ENCODE assay signal across 17 cellular contexts in the genomic region with DNA sequence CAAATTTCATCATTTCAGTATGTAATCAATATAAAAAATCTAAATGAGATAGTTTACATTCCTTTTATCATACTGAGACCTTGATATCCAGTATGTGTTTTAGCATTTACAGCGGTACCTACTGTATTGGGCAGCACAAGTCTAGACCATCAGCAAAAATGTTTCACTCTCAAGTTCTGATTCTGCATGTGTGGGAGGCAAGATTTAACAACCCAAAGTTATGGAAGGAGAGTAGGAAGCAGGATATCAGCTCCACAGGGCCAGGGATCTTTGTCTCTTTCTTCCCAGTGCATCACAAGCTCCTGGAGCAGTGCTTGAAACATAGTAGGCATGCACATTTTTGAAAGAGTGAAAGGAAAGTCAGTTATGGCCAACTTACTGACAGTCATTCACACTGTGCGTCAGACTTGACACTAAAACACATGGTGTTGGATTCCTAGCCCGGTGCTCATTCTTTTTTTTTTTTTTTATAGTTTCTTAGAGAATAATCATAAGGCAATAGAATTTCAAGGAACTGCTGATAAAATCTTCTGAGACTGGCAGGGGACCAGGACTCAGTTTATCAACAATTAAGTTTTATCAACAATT. TPM values are rescaled to one million over a fixed set of nuclear protein-coding genes. Genes with fewer than 3 reads are reported as not detected.
DNase-seq lines count a peak whose midpoint lies in the region; ATAC-seq and TF ChIP-seq lines count a peak whose summit lies in the region.
"Had no signal": no experiment of that assay in that cellular context is flagged by ENCODE, and none has a peak within 500 bp of the region (broad histone marks: within the 10 kb centered on the region; RNA-seq: fewer than 3 reads in every experiment).

No MANE protein-coding gene starts in this region.

- H3K4me3 ChIP-seq in right atrium auricular region: no peak overlapping the region
- no peak overlapping the region for H3K4me3 ChIP-seq in coronary artery
- no peak overlapping the region for H3K4me3 ChIP-seq in thyroid gland (replicated peaks in 1 of 3)
- H3K4me3 ChIP-seq: GM12878, tibial artery had no signal

- H3K36me3 ChIP-seq in right atrium auricular region (no peaks in the 10 kb centered on the region), thyroid gland (no peaks in the 10 kb centered on the region)
- H3K36me3 ChIP-seq: brain microvascular endothelial cell, tibial artery had no signal

- peak overlapping the region; percentile 94 to 95 for H3K27ac Mint-ChIP-seq in natural killer cell treated with Interleukin-12 subunit alpha and Interleukin-12 subunit beta and Interleukin-15 and Interleukin-18, amount 100 ng/mL, for 72 hours
- H3K27ac Mint-ChIP-seq in activated naive CD8-positive, alpha-beta T cell treated with anti-CD3 and anti-CD28 coated beads for 36 hours: no peak overlapping the region
- H3K27ac Mint-ChIP-seq: nephron progenitor cell had no signal

- H3K27me3 ChIP-seq in right atrium auricular region (no peaks in the 10 kb centered on the region), thyroid gland (no peaks in the 10 kb centered on the region)
- H3K27me3 ChIP-seq: tibial artery had no signal

- intact Hi-C loops in cardiac septum (cut with DNase I): no loop called here
- intact Hi-C loops in thyroid gland (cut with DNase I): no loop called here

- H3K36me3 Mint-ChIP-seq in natural killer cell treated with Interleukin-12 subunit alpha and Interleukin-12 subunit beta and Interleukin-15 and Interleukin-18, amount 100 ng/mL, for 72 hours: peaks cover 69% of the 10 kb centered on the region
- H3K36me3 Mint-ChIP-seq in activated naive CD8-positive, alpha-beta T cell treated with anti-CD3 and anti-CD28 coated beads for 36 hours: peaks cover 1% of the 10 kb centered on the region

- H3K9me3 ChIP-seq in right atrium auricular region (no peaks in the 10 kb centered on the region), thyroid gland (no peaks in the 10 kb centered on the region)
- H3K9me3 ChIP-seq: tibial artery had no signal

- no peak for DNase-seq in right atrium auricular region (ENCODE audit: low spot score)
- DNase-seq in cardiac septum (ENCODE audit: low spot score): no peak
- DNase-seq in coronary artery (ENCODE audit: low spot score): peak; percentile 21
- DNase-seq in natural killer cell treated with Interleukin-12 subunit alpha and Interleukin-12 subunit beta and Interleukin-15 and Interleukin-18, amount 100 ng/mL, for 72 hours (ENCODE audit: low spot score): no peak
- no peak for DNase-seq in thyroid gland
- no peak for DNase-seq in activated naive CD8-positive, alpha-beta T cell treated with anti-CD3 and anti-CD28 coated beads for 36 hours
- no peak for DNase-seq in NCI-H2196 (lab: John Stamatoyannopoulos, UW; ENCODE audit: unreplicated experiment)
- DNase-seq: activated naive CD4-positive, alpha-beta T cell treated with Interleukin-2 at 50 U/mL for 16 hours; NCI-H1092 treated with DMSO at 0.1 percent for 48 hours; nephron progenitor cell; right cardiac atrium; stimulated activated CD4-positive, alpha-beta T cell treated with anti-CD3 and anti-CD28 coated beads, Interleukin-2, amount 100 ng/mL, for 24 hours; tibial artery had no signal

- no peaks in the 10 kb centered on the region for H3K27me3 Mint-ChIP-seq in natural killer cell treated with Interleukin-12 subunit alpha and Interleukin-12 subunit beta and Interleukin-15 and Interleukin-18, amount 100 ng/mL, for 72 hours
- H3K27me3 Mint-ChIP-seq in activated naive CD8-positive, alpha-beta T cell treated with anti-CD3 and anti-CD28 coated beads for 36 hours: peaks cover 49% of the 10 kb centered on the region

- H3K27ac ChIP-seq in right atrium auricular region (peak overlapping the region; percentile 86 to 89), coronary artery (no peak overlapping the region), thyroid gland (no peak overlapping the region)
- H3K27ac ChIP-seq: brain microvascular endothelial cell, foreskin keratinocyte, tibial artery had no signal

- H3K4me1 ChIP-seq in right atrium auricular region: peaks cover 0 to 82% of the 10 kb centered on the region in 2 donors
- H3K4me1 ChIP-seq in thyroid gland: peaks cover 59 to 65% of the 10 kb centered on the region in 2 donors

- peak overlapping the region; percentile 92 for H3K4me3 Mint-ChIP-seq in natural killer cell treated with Interleukin-12 subunit alpha and Interleukin-12 subunit beta and Interleukin-15 and Interleukin-18, amount 100 ng/mL, for 72 hours
- H3K4me3 Mint-ChIP-seq in activated naive CD8-positive, alpha-beta T cell treated with anti-CD3 and anti-CD28 coated beads for 36 hours: no peak overlapping the region
- H3K4me3 Mint-ChIP-seq: nephron progenitor cell had no signal

- H3K9me3 Mint-ChIP-seq in natural killer cell treated with Interleukin-12 subunit alpha and Interleukin-12 subunit beta and Interleukin-15 and Interleukin-18, amount 100 ng/mL, for 72 hours: no peaks in the 10 kb centered on the region
- no peaks in the 10 kb centered on the region for H3K9me3 Mint-ChIP-seq in activated naive CD8-positive, alpha-beta T cell treated with anti-CD3 and anti-CD28 coated beads for 36 hours
- H3K9me3 Mint-ChIP-seq: nephron progenitor cell had no signal

- peaks cover 88 to 98% of the 10 kb centered on the region in 2 donors for H3K4me1 Mint-ChIP-seq in natural killer cell treated with Interleukin-12 subunit alpha and Interleukin-12 subunit beta and Interleukin-15 and Interleukin-18, amount 100 ng/mL, for 72 hours (ENCODE audit: low read depth in 2 of 2)
- peaks cover 40% of the 10 kb centered on the region for H3K4me1 Mint-ChIP-seq in activated naive CD8-positive, alpha-beta T cell treated with anti-CD3 and anti-CD28 coated beads for 36 hours

- TF ChIP-seq POLR2A in thyroid gland (IDR thresholded peaks at IDR 0.05): no peak

- no peak for TF ChIP-seq CTCF in right atrium auricular region (IDR thresholded peaks at IDR 0.05)
- TF ChIP-seq CTCF in coronary artery (IDR thresholded peaks at IDR 0.05): no peak
- no peak for TF ChIP-seq CTCF in thyroid gland (IDR thresholded peaks at IDR 0.05)

- peak in 1 of 2 donors; percentile 53 for ATAC-seq in natural killer cell treated with Interleukin-12 subunit alpha and Interleukin-12 subunit beta and Interleukin-15 and Interleukin-18, amount 100 ng/mL, for 72 hours
- ATAC-seq in HG02840 (IDR thresholded peaks at IDR 0.05; ENCODE audit: low FRiP score, unreplicated experiment): no peak

- WGBS in thyroid gland, 2 donors: 76 to 93% methylated on average over 3 of the region's 3 CpGs

RNA-seq across cellular contexts. Expression of a gene that starts 6.1 kb away (rescaled TPM):
- total RNA-seq in right atrium auricular region (10 to 100 TPM; 17.0 to 20.1 TPM), cardiac septum (7.4 TPM), thyroid gland (10 to 100 TPM; 14.8 to 30.4 (median 22.2) TPM)
- total RNA-seq in natural killer cell treated with Interleukin-12 subunit alpha and Interleukin-12 subunit beta and Interleukin-15 and Interleukin-18, amount 100 ng/mL, for 72 hours: 10 to 100 TPM; 75.1 to 86.2 TPM
- total RNA-seq in activated naive CD8-positive, alpha-beta T cell treated with anti-CD3 and anti-CD28 coated beads for 36 hours: 1 to 10 TPM; 4.2 TPM

Comparison
In these comparisons a context has a peak if more than half of its experiments do, and no peak if none do; other contexts are left out.
1. H3K27ac ChIP-seq: peak in right atrium auricular region (2 of 2); none in coronary artery (0 of 2) and thyroid gland (0 of 3).